8 cellular contexts compared by ENCODE assay signal in the genomic region with DNA sequence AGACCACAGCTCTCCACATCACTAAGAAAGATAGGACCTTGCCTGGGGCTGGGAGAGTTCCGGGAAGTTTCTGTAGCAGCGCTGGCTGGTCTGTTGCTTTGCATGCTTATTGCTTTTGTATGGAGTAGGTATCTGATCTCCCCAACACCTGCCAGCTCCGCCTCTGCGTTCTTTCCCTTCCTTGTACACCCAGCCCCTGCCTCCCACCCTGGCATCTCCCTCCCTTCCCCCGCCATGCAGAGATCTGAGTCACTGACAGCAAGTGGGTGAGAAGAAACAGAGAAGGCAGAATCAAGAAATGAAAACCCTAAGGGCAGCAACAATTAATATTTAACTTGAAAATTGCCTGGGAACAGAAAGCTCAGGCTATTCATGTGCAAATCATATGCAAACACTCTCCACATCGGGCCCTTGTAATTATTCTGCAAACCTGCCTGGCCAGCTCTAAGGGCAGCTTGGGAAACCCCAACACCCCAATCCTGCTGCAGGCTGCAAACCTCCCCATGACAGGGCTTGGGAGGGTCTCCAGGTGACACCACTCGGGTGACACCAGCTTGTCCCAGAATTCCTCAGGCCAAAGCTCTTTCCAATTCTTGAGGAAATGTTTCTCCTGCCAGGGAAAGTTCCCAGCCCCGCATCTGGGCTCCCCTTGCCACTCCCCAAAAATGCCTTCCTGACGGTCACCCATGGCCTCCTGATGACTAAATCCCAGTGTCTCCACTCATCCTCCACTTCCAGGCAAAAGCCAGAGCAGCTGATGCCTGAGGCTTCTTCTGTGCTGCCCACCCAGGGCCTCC.
DNase-seq lines count a peak whose midpoint lies in the region; ATAC-seq, FAIRE-seq and TF ChIP-seq lines count a peak whose summit lies in the region.

No MANE protein-coding gene starts in this region.

- H3K9ac ChIP-seq in NT2/D1 (ENCODE audit: insufficient read length, low read depth) = no peak overlapping the region

- TF ChIP-seq CTCF in pancreas (IDR thresholded peaks at IDR 0.05) = no peak

- 54 to 70% methylated on average over 9 of the region's 9 CpGs for WGBS in pancreas, 2 donors

- intact Hi-C loops in pancreas (cut with DNase I) = no loop called here

- no peaks in the 10 kb centered on the region for H3K36me3 ChIP-seq in NT2/D1 (ENCODE audit: insufficient read depth, insufficient read length, low read length)
- no peaks in the 10 kb centered on the region for H3K36me3 ChIP-seq in pancreas

- ATAC-seq in HG02943 (IDR thresholded peaks at IDR 0.05; ENCODE audit: low read depth, unreplicated experiment) = peak; percentile 78
- ATAC-seq in pancreas = peak in 3 of 4 donors; percentile 40 to 56 (median 48)
- no peak for ATAC-seq in GM19351 (IDR thresholded peaks at IDR 0.05; ENCODE audit: unreplicated experiment)

- H3K4me3 ChIP-seq in NT2/D1 (ENCODE audit: insufficient read length, low read depth) (no peak overlapping the region), pancreas (no peak overlapping the region)

- H3K27ac ChIP-seq in pancreas = no peak overlapping the region

- TF ChIP-seq POLR2A in GM19193 (IDR thresholded peaks at IDR 0.05; ENCODE audit: extremely low read depth, insufficient read depth, insufficient read length) = peak; percentile 9

- no peak for FAIRE-seq in pancreas (lab: Jason Lieb, UNC)

- H3K9me3 ChIP-seq in NT2/D1 (ENCODE audit: insufficient read depth, low read length) = no peaks in the 10 kb centered on the region
- no peaks in the 10 kb centered on the region for H3K9me3 ChIP-seq in pancreas

- no peaks in the 10 kb centered on the region for H3K27me3 ChIP-seq in NT2/D1 (ENCODE audit: insufficient read depth, insufficient read length)
- H3K27me3 ChIP-seq in pancreas = no peaks in the 10 kb centered on the region

- peak; percentile 2 for DNase-seq in NT2/D1 (ENCODE audit: low read depth, low spot score)
- DNase-seq in pancreas = no peak
- DNase-seq in activated CD4-positive, alpha-beta T cell treated with anti-CD3 and anti-CD28 coated beads, Interleukin-2, amount 50 U/mL, for 1 hour = no peak
- DNase-seq in T-helper 9 cell = no peak
- DNase-seq in midbrain (lab: John Stamatoyannopoulos, UW) = no peak

- H3K4me1 ChIP-seq in NT2/D1 (ENCODE audit: insufficient read depth, insufficient read length) (peaks cover 5% of the 10 kb centered on the region), pancreas (no peaks in the 10 kb centered on the region)
